ENCODE assay signal across 10 cellular contexts in genomic region chr11:111245425-111245824, GRCh38. TPM values are rescaled to one million over a fixed set of nuclear protein-coding genes. Genes with fewer than 3 reads are reported as not detected.
"Had no signal": no experiment of that assay in that cellular context is flagged by ENCODE, and none has a peak within 500 bp of the region (broad histone marks: within the 10 kb centered on the region; RNA-seq: fewer than 3 reads in every experiment).

TSS of gene POU2AF2 (plus strand) at chr11:111245725. CDS start at chr11:111245854, 129 bp downstream.

- ATAC-seq: HCT116, K562 had no signal

- H3K9me3 ChIP-seq: HAP-1 had no signal

- H3K4me3 ChIP-seq: GM23248, HAP-1, K562 had no signal

- H3K27ac ChIP-seq: GM23248 had no signal

- H3K4me1 ChIP-seq: HAP-1 had no signal

- DNase-seq: GM23248, GOT3, H7, HFFc6, IMR-90, KG1 had no signal

- FAIRE-seq: HTR-8/SVneo, K562 had no signal

- H3K36me3 ChIP-seq: HAP-1 had no signal

RNA-seq across cellular contexts. Expression of gene POU2AF2, which starts in this region (rescaled TPM):
- polyA plus RNA-seq: GM23248, IMR-90, K562 had no signal
